ENCODE assay signal across 1 cellular context in the genomic region with DNA sequence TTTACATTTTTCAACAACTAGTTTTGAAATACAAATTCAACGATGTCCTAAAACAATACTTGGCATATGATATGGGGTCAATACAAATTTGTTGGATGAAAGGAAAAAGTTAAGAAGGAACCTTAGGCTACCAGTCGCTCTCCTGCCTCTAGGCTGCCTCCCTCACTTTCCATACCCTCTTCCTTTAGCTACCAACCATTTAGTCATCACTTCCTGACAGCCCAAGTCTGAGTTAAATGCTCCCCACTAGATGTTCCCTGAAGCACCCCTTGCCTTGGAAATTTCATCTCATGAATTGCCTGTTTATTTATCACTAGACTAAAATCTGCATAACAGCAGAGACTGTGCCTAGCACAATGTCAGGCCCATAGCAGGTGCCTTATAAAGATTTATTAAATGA.
TF ChIP-seq lines count a peak whose summit lies in the region.

No MANE protein-coding gene starts in this region.

TF ChIP-seq in HEK293, 187 proteins besides CTCF, POLR2A, EP300 and RAD21 (continued from another document):
- TF ChIP-seq ZNF600 (tag by site-specific recombination; IDR thresholded peaks at IDR 0.05) (no peak), ZNF837 (tag by site-specific recombination; IDR thresholded peaks at IDR 0.05) (no peak)
- TF ChIP-seq, protein P1, sequence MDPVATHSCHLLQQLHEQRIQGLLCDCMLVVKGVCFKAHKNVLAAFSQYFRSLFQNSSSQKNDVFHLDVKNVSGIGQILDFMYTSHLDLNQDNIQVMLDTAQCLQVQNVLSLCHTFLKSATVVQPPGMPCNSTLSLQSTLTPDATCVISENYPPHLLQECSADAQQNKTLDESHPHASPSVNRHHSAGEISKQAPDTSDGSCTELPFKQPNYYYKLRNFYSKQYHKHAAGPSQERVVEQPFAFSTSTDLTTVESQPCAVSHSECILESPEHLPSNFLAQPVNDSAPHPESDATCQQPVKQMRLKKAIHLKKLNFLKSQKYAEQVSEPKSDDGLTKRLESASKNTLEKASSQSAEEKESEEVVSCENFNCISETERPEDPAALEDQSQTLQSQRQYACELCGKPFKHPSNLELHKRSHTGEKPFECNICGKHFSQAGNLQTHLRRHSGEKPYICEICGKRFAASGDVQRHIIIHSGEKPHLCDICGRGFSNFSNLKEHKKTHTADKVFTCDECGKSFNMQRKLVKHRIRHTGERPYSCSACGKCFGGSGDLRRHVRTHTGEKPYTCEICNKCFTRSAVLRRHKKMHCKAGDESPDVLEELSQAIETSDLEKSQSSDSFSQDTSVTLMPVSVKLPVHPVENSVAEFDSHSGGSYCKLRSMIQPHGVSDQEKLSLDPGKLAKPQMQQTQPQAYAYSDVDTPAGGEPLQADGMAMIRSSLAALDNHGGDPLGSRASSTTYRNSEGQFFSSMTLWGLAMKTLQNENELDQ (tag by site-specific recombination; IDR thresholded peaks at IDR 0.05; ENCODE audit: low read depth) = no peak
- TF ChIP-seq, protein P2, sequence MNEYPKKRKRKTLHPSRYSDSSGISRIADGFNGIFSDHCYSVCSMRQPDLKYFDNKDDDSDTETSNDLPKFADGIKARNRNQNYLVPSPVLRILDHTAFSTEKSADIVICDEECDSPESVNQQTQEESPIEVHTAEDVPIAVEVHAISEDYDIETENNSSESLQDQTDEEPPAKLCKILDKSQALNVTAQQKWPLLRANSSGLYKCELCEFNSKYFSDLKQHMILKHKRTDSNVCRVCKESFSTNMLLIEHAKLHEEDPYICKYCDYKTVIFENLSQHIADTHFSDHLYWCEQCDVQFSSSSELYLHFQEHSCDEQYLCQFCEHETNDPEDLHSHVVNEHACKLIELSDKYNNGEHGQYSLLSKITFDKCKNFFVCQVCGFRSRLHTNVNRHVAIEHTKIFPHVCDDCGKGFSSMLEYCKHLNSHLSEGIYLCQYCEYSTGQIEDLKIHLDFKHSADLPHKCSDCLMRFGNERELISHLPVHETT (tag by site-specific recombination; IDR thresholded peaks at IDR 0.05) = no peak
- TF ChIP-seq, protein P3, sequence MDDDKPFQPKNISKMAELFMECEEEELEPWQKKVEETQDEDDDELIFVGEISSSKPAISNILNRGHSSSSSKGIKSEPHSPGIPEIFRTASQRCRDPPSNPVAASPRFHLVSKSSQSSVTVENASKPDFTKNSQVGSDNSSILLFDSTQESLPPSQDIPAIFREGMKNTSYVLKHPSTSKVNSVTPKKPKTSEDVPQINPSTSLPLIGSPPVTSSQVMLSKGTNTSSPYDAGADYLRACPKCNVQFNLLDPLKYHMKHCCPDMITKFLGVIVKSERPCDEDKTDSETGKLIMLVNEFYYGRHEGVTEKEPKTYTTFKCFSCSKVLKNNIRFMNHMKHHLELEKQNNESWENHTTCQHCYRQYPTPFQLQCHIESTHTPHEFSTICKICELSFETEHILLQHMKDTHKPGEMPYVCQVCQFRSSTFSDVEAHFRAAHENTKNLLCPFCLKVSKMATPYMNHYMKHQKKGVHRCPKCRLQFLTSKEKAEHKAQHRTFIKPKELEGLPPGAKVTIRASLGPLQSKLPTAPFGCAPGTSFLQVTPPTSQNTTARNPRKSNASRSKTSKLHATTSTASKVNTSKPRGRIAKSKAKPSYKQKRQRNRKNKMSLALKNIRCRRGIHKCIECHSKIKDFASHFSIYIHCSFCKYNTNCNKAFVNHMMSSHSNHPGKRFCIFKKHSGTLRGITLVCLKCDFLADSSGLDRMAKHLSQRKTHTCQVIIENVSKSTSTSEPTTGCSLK (tag by site-specific recombination; IDR thresholded peaks at IDR 0.05) = no peak
